16 cellular contexts compared by ENCODE assay signal in genomic region chr7:159063046-159063840, GRCh38.
DNase-seq lines count a peak whose midpoint lies in the region; ATAC-seq and TF ChIP-seq lines count a peak whose summit lies in the region.
"Had no signal": no experiment of that assay in that cellular context is flagged by ENCODE, and none has a peak within 500 bp of the region (broad histone marks: within the 10 kb centered on the region; RNA-seq: fewer than 3 reads in every experiment).

No MANE protein-coding gene starts in this region.

- H3K36me3 Mint-ChIP-seq in osteocyte (ENCODE audit: unreplicated experiment) = no peaks in the 10 kb centered on the region
- no peaks in the 10 kb centered on the region for H3K36me3 Mint-ChIP-seq in WTC11
- H3K36me3 Mint-ChIP-seq: CD4-positive, alpha-beta memory T cell had no signal

- TF ChIP-seq CTCF in osteocyte (IDR thresholded peaks at IDR 0.05) (no peak), vagina (IDR thresholded peaks at IDR 0.05) (no peak), WTC11 (IDR thresholded peaks at IDR 0.05) (no peak)

- H3K4me3 ChIP-seq in vagina = no peak overlapping the region
- H3K4me3 ChIP-seq: A549, HAP-1 had no signal

- POLR2A ChIA-PET in WTC11 (lab: Charles Lee) = no interaction called here

- no peaks in the 10 kb centered on the region for H3K27me3 ChIP-seq in vagina
- H3K27me3 ChIP-seq: BE2C had no signal

- no peaks in the 10 kb centered on the region for H3K9me3 ChIP-seq in vagina
- H3K9me3 ChIP-seq: A549, BE2C, HAP-1 had no signal

- H3K27ac Mint-ChIP-seq in stimulated activated naive CD8-positive, alpha-beta T cell treated with anti-CD3 and anti-CD28 coated beads, Interleukin-15, amount 100 ng/mL, for 72 hours = no peak overlapping the region
- H3K27ac Mint-ChIP-seq in osteocyte (ENCODE audit: unreplicated experiment) (no peak overlapping the region), WTC11 (no peak overlapping the region)
- H3K27ac Mint-ChIP-seq: CD4-positive, alpha-beta memory T cell had no signal

- H3K4me1 Mint-ChIP-seq in stimulated activated naive CD8-positive, alpha-beta T cell treated with anti-CD3 and anti-CD28 coated beads, Interleukin-15, amount 100 ng/mL, for 72 hours = peaks cover 11% of the 10 kb centered on the region
- H3K4me1 Mint-ChIP-seq in osteocyte (ENCODE audit: unreplicated experiment) = no peaks in the 10 kb centered on the region
- no peaks in the 10 kb centered on the region for H3K4me1 Mint-ChIP-seq in WTC11

- CTCF ChIA-PET in WTC11 (lab: Charles Lee) = no interaction called here

- H3K36me3 ChIP-seq in vagina = no peaks in the 10 kb centered on the region
- H3K36me3 ChIP-seq: BE2C, HAP-1 had no signal

- no peak overlapping the region for H3K4me3 Mint-ChIP-seq in stimulated activated naive CD8-positive, alpha-beta T cell treated with anti-CD3 and anti-CD28 coated beads, Interleukin-15, amount 100 ng/mL, for 72 hours
- H3K4me3 Mint-ChIP-seq in osteocyte (ENCODE audit: unreplicated experiment) = no peak overlapping the region
- H3K4me3 Mint-ChIP-seq in WTC11 = no peak overlapping the region
- H3K4me3 Mint-ChIP-seq: CD4-positive, alpha-beta memory T cell had no signal

- DNase-seq in stimulated activated naive CD8-positive, alpha-beta T cell treated with anti-CD3 and anti-CD28 coated beads, Interleukin-15, amount 100 ng/mL, for 72 hours = no peak
- no peak for DNase-seq in stimulated activated naive CD8-positive, alpha-beta T cell treated with anti-CD3 and anti-CD28 coated beads, Interleukin-15, Interleukin-2, amounts not matched to agents 100 U/mL and 50 U/mL, for 24 hours
- DNase-seq in epidermal melanocyte (ENCODE audit: insufficient read length, low spot score) (peak; percentile 10), osteocyte (ENCODE audit: extremely low spot score, unreplicated experiment) (peak; percentile 83), vagina (ENCODE audit: extremely low spot score in 2 of 2) (peak; percentile 47 to 95), WTC11 (ENCODE audit: low spot score) (no peak)
- DNase-seq: BE2C; CD4-positive, alpha-beta memory T cell; DMS79; EL; GOT3 had no signal

- TF ChIP-seq POLR2A in vagina (IDR thresholded peaks at IDR 0.05) = no peak

- intact Hi-C loops in vagina (cut with DNase I) = no loop called here

- ATAC-seq in stimulated activated naive CD8-positive, alpha-beta T cell treated with anti-CD3 and anti-CD28 coated beads, Interleukin-15, amount 100 ng/mL, for 72 hours = peak; percentile 35
- ATAC-seq in stimulated activated naive CD8-positive, alpha-beta T cell treated with anti-CD3 and anti-CD28 coated beads, Interleukin-15, Interleukin-2, amounts not matched to agents 100 U/mL and 50 U/mL, for 24 hours = no peak
- no peak for ATAC-seq in HG02759 (IDR thresholded peaks at IDR 0.05; ENCODE audit: unreplicated experiment)
- ATAC-seq in GM21529 (IDR thresholded peaks at IDR 0.05; ENCODE audit: unreplicated experiment) = no peak
- no peak for ATAC-seq in WTC11

- H3K4me1 ChIP-seq in vagina = peaks cover 8% of the 10 kb centered on the region
- H3K4me1 ChIP-seq: A549, BE2C had no signal

- H3K9me3 Mint-ChIP-seq in stimulated activated naive CD8-positive, alpha-beta T cell treated with anti-CD3 and anti-CD28 coated beads, Interleukin-15, amount 100 ng/mL, for 72 hours = no peaks in the 10 kb centered on the region
- H3K9me3 Mint-ChIP-seq in osteocyte (ENCODE audit: unreplicated experiment) (no peaks in the 10 kb centered on the region), WTC11 (peaks cover 6% of the 10 kb centered on the region; the same call in 1 of the 2 replicates)

- H3K27me3 Mint-ChIP-seq in stimulated activated naive CD8-positive, alpha-beta T cell treated with anti-CD3 and anti-CD28 coated beads, Interleukin-15, amount 100 ng/mL, for 72 hours = peaks cover under 1% of the 10 kb centered on the region
- H3K27me3 Mint-ChIP-seq in osteocyte (ENCODE audit: unreplicated experiment) (no peaks in the 10 kb centered on the region), WTC11 (ENCODE audit: low read depth) (no peaks in the 10 kb centered on the region)

- H3K27ac ChIP-seq in vagina = no peak overlapping the region
- H3K27ac ChIP-seq: A549, C4-2B had no signal

TF ChIP-seq in WTC11, 78 proteins besides CTCF, POLR2A, EP300 and RAD21 (continues in another document):
- no peak for TF ChIP-seq ZBTB21 (CRISPR knock-in tag; IDR thresholded peaks at IDR 0.05; ENCODE audit: borderline replicate concordance)
- TF ChIP-seq ZNF425 (CRISPR knock-in tag; conservative IDR thresholded peaks at IDR 0.05) = no peak
- TF ChIP-seq NR3C1 (CRISPR knock-in tag; conservative IDR thresholded peaks at IDR 0.05; ENCODE audit: low read depth) = no peak
- no peak for TF ChIP-seq MAX (CRISPR knock-in tag; IDR thresholded peaks at IDR 0.05)
- no peak for TF ChIP-seq ZNF121 (CRISPR knock-in tag; IDR thresholded peaks at IDR 0.05)
- TF ChIP-seq E2F4 (CRISPR knock-in tag; IDR thresholded peaks at IDR 0.05; ENCODE audit: borderline replicate concordance, low read depth) = no peak
- no peak for TF ChIP-seq ERG (CRISPR knock-in tag; IDR thresholded peaks at IDR 0.05)
- TF ChIP-seq, protein P1, sequence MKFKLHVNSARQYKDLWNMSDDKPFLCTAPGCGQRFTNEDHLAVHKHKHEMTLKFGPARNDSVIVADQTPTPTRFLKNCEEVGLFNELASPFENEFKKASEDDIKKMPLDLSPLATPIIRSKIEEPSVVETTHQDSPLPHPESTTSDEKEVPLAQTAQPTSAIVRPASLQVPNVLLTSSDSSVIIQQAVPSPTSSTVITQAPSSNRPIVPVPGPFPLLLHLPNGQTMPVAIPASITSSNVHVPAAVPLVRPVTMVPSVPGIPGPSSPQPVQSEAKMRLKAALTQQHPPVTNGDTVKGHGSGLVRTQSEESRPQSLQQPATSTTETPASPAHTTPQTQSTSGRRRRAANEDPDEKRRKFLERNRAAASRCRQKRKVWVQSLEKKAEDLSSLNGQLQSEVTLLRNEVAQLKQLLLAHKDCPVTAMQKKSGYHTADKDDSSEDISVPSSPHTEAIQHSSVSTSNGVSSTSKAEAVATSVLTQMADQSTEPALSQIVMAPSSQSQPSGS (CRISPR knock-in tag; IDR thresholded peaks at IDR 0.05; ENCODE audit: borderline replicate concordance, low read depth) = no peak
- TF ChIP-seq, protein P2, sequence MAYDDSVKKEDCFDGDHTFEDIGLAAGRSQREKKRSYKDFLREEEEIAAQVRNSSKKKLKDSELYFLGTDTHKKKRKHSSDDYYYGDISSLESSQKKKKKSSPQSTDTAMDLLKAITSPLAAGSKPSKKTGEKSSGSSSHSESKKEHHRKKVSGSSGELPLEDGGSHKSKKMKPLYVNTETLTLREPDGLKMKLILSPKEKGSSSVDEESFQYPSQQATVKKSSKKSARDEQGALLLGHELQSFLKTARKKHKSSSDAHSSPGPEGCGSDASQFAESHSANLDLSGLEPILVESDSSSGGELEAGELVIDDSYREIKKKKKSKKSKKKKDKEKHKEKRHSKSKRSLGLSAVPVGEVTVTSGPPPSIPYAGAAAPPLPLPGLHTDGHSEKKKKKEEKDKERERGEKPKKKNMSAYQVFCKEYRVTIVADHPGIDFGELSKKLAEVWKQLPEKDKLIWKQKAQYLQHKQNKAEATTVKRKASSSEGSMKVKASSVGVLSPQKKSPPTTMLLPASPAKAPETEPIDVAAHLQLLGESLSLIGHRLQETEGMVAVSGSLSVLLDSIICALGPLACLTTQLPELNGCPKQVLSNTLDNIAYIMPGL (CRISPR knock-in tag; IDR thresholded peaks at IDR 0.05) = no peak
- no peak for TF ChIP-seq USF1 (CRISPR knock-in tag; IDR thresholded peaks at IDR 0.05)

Comparison
In these comparisons a context has a peak if more than half of its experiments do, and no peak if none do; other contexts are left out.
1. DNase-seq: peak in epidermal melanocyte (single experiment), osteocyte (single experiment) and vagina (2 of 2); none in stimulated activated naive CD8-positive, alpha-beta T cell treated with anti-CD3 and anti-CD28 coated beads, Interleukin-15, amount 100 ng/mL, for 72 hours (0 of 2), stimulated activated naive CD8-positive, alpha-beta T cell treated with anti-CD3 and anti-CD28 coated beads, Interleukin-15, Interleukin-2, amounts not matched to agents 100 U/mL and 50 U/mL, for 24 hours (single experiment) and WTC11 (single experiment).